ENCODE assay signal across 19 cellular contexts in genomic region chr1:27966402-27967105, GRCh38. TPM values are rescaled to one million over a fixed set of nuclear protein-coding genes. Genes with fewer than 3 reads are reported as not detected.
A peak's percentile ranks its signal among the peaks of the same experiment; 100 is the strongest.
DNase-seq lines count a peak whose midpoint lies in the region; ATAC-seq, FAIRE-seq and TF ChIP-seq lines count a peak whose summit lies in the region.
"Had no signal": no experiment of that assay in that cellular context is flagged by ENCODE, and none has a peak within 500 bp of the region (broad histone marks: within the 10 kb centered on the region; RNA-seq: fewer than 3 reads in every experiment).

No MANE protein-coding gene starts in this region.

- peaks cover 13% of the 10 kb centered on the region for H3K36me3 Mint-ChIP-seq in activated naive CD8-positive, alpha-beta T cell treated with anti-CD3 and anti-CD28 coated beads, Interleukin-2, amount 10 ng/mL, durations not matched to agents 7 days and 5 days
- H3K36me3 Mint-ChIP-seq in activated naive CD8-positive, alpha-beta T cell treated with anti-CD3 and anti-CD28 coated beads for 36 hours: peaks cover 10% of the 10 kb centered on the region

- no peaks in the 10 kb centered on the region for H3K9me3 Mint-ChIP-seq in activated naive CD8-positive, alpha-beta T cell treated with anti-CD3 and anti-CD28 coated beads, Interleukin-2, amount 10 ng/mL, durations not matched to agents 7 days and 5 days
- H3K9me3 Mint-ChIP-seq in activated naive CD8-positive, alpha-beta T cell treated with anti-CD3 and anti-CD28 coated beads for 36 hours: no peaks in the 10 kb centered on the region
- H3K9me3 Mint-ChIP-seq: activated T-cell treated with anti-CD3 and anti-CD28 coated beads, Interleukin-2, amount 50 U/mL, for 4 hours had no signal

- intact Hi-C loops in kidney (cut with DNase I): no loop called here

- CTCF ChIA-PET in RWPE1 (lab: Yijun Ruan, JAX): interaction anchor here (0.6 kb wide), 1 partner anchor 118 kb away, joined by 4 read pairs; no protein-coding TSS in a partner anchor

- H3K27ac ChIP-seq in RWPE1 (no peak overlapping the region; the same call in 1 of the 2 replicates), kidney (ENCODE audit: low read depth in 2 of 2, low read length in 2 of 2) (no peak overlapping the region)
- H3K27ac ChIP-seq: HL-60, upper lobe of right lung had no signal

- H3K9me3 ChIP-seq in kidney (ENCODE audit: control insufficient read depth in 1 of 2, low read length in 2 of 2): no peaks in the 10 kb centered on the region
- H3K9me3 ChIP-seq: upper lobe of right lung had no signal

- H3K4me1 ChIP-seq in kidney (ENCODE audit: control insufficient read depth in 1 of 2, insufficient read depth in 1 of 2, low read depth in 1 of 2, low read length in 2 of 2): peaks cover 0 to 3% of the 10 kb centered on the region in 2 donors

- no peak for ATAC-seq in activated naive CD8-positive, alpha-beta T cell treated with anti-CD3 and anti-CD28 coated beads, Interleukin-2, amount 10 ng/mL, durations not matched to agents 7 days and 5 days (ENCODE audit: low read depth)
- ATAC-seq: activated T-cell treated with anti-CD3 and anti-CD28 coated beads, Interleukin-2, amount 50 U/mL, for 4 hours; upper lobe of right lung had no signal

- no peak for DNase-seq in activated naive CD8-positive, alpha-beta T cell treated with anti-CD3 and anti-CD28 coated beads, Interleukin-2, amount 10 ng/mL, durations not matched to agents 7 days and 5 days
- DNase-seq in activated naive CD8-positive, alpha-beta T cell treated with anti-CD3 and anti-CD28 coated beads for 36 hours: no peak
- DNase-seq in RWPE1 (ENCODE audit: low spot score) (peak; percentile 31), kidney (peak; percentile 66), urothelium cell line (ENCODE audit: low spot score) (peak; percentile 82), AG20443 (ENCODE audit: low spot score) (no peak), NCI-H2107 (lab: John Stamatoyannopoulos, UW) (no peak), NCI-H1105 (lab: John Stamatoyannopoulos, UW) (no peak)
- DNase-seq: activated T-cell treated with anti-CD3 and anti-CD28 coated beads, Interleukin-2, amount 50 U/mL, for 4 hours; amygdala; COR-L47; foreskin melanocyte; NCI-H1930; nucleus accumbens; stimulated activated CD4-positive, alpha-beta T cell treated with anti-CD3 and anti-CD28 coated beads, Interleukin-4, amount 100 ng/mL, for 24 hours; upper lobe of right lung had no signal

- H3K27ac Mint-ChIP-seq in activated naive CD8-positive, alpha-beta T cell treated with anti-CD3 and anti-CD28 coated beads, Interleukin-2, amount 10 ng/mL, durations not matched to agents 7 days and 5 days: peak overlapping the region; percentile 60
- H3K27ac Mint-ChIP-seq in activated naive CD8-positive, alpha-beta T cell treated with anti-CD3 and anti-CD28 coated beads for 36 hours: no peak overlapping the region

- no peak overlapping the region for H3K4me3 Mint-ChIP-seq in activated naive CD8-positive, alpha-beta T cell treated with anti-CD3 and anti-CD28 coated beads, Interleukin-2, amount 10 ng/mL, durations not matched to agents 7 days and 5 days
- no peak overlapping the region for H3K4me3 Mint-ChIP-seq in activated naive CD8-positive, alpha-beta T cell treated with anti-CD3 and anti-CD28 coated beads for 36 hours
- H3K4me3 Mint-ChIP-seq: activated T-cell treated with anti-CD3 and anti-CD28 coated beads, Interleukin-2, amount 50 U/mL, for 4 hours had no signal

- no peak for FAIRE-seq in kidney (lab: Jason Lieb, UNC)
- no peak for FAIRE-seq in urothelium cell line (lab: Jason Lieb, UNC)
- FAIRE-seq: endometrium had no signal

- no peak overlapping the region for H3K4me3 ChIP-seq in kidney (ENCODE audit: low read length in 2 of 2)
- H3K4me3 ChIP-seq: upper lobe of right lung had no signal

- peaks cover 10 to 20% of the 10 kb centered on the region in 2 donors for H3K36me3 ChIP-seq in kidney (ENCODE audit: control insufficient read depth in 1 of 2, insufficient read depth in 2 of 2, low read length in 2 of 2)

- H3K4me1 Mint-ChIP-seq in activated naive CD8-positive, alpha-beta T cell treated with anti-CD3 and anti-CD28 coated beads, Interleukin-2, amount 10 ng/mL, durations not matched to agents 7 days and 5 days: peaks cover 17% of the 10 kb centered on the region
- peaks cover 23% of the 10 kb centered on the region for H3K4me1 Mint-ChIP-seq in activated naive CD8-positive, alpha-beta T cell treated with anti-CD3 and anti-CD28 coated beads for 36 hours

- POLR2A ChIA-PET in activated naive CD8-positive, alpha-beta T cell treated with anti-CD3 and anti-CD28 coated beads, Interleukin-2, amount 10 ng/mL, durations not matched to agents 7 days and 5 days (lab: Charles Lee): interaction anchor here (1.3 kb wide), 1 partner anchor 770 kb away, joined by 4 read pairs; the partner anchor contains the start of gene YTHDF2
- POLR2A ChIA-PET in RWPE1 (lab: Yijun Ruan, JAX; ENCODE audit: low non-redundant PET): no interaction called here

- H3K9ac ChIP-seq in kidney (ENCODE audit: low read length in 2 of 2): no peak overlapping the region

- no peaks in the 10 kb centered on the region for H3K27me3 Mint-ChIP-seq in activated naive CD8-positive, alpha-beta T cell treated with anti-CD3 and anti-CD28 coated beads, Interleukin-2, amount 10 ng/mL, durations not matched to agents 7 days and 5 days
- H3K27me3 Mint-ChIP-seq in activated naive CD8-positive, alpha-beta T cell treated with anti-CD3 and anti-CD28 coated beads for 36 hours: no peaks in the 10 kb centered on the region

- TF ChIP-seq CTCF in RWPE1 (conservative IDR thresholded peaks at IDR 0.05; ENCODE audit: low read depth) (no peak), kidney (IDR thresholded peaks at IDR 0.05; ENCODE audit: borderline replicate concordance, extremely low read depth, insufficient read depth) (no peak)

RNA-seq across cellular contexts. Expression of gene XKR8, which starts 6.8 kb away (rescaled TPM):
- total RNA-seq in activated naive CD8-positive, alpha-beta T cell treated with anti-CD3 and anti-CD28 coated beads, Interleukin-2, amount 10 ng/mL, durations not matched to agents 7 days and 5 days: 1 to 10 TPM; 8.7 to 9.0 TPM
- 1 to 10 TPM; 4.1 to 4.4 TPM for total RNA-seq in activated naive CD8-positive, alpha-beta T cell treated with anti-CD3 and anti-CD28 coated beads for 36 hours
- total RNA-seq in kidney: 8.2 TPM
- 9.1 TPM for polyA plus RNA-seq in kidney (ENCODE audit: insufficient read depth, low read depth, low replicate concordance)

RNA-seq across cellular contexts. Expression of gene SMPDL3B, which starts 31.8 kb away (rescaled TPM):
- under 1 TPM; 0.64 to 0.99 TPM for total RNA-seq in activated naive CD8-positive, alpha-beta T cell treated with anti-CD3 and anti-CD28 coated beads, Interleukin-2, amount 10 ng/mL, durations not matched to agents 7 days and 5 days
- total RNA-seq in activated naive CD8-positive, alpha-beta T cell treated with anti-CD3 and anti-CD28 coated beads for 36 hours: under 1 TPM; 0.92 to 0.97 TPM
- total RNA-seq in kidney: 9.7 TPM
- 5.9 TPM for polyA plus RNA-seq in kidney (ENCODE audit: insufficient read depth, low read depth, low replicate concordance)
- total RNA-seq: LHCN-M2 had no signal

RNA-seq across cellular contexts. Expression of gene RPA2, which starts 52.2 kb away (rescaled TPM):
- total RNA-seq in activated naive CD8-positive, alpha-beta T cell treated with anti-CD3 and anti-CD28 coated beads, Interleukin-2, amount 10 ng/mL, durations not matched to agents 7 days and 5 days: 10 to 100 TPM; 72.1 to 73.7 TPM
- 100 to 1,000 TPM in 1 of 2 experiments, 10 to 100 TPM in 1; 89.4 to 102 TPM for total RNA-seq in activated naive CD8-positive, alpha-beta T cell treated with anti-CD3 and anti-CD28 coated beads for 36 hours
- total RNA-seq in kidney: 36.0 TPM
- 32.6 TPM for polyA plus RNA-seq in kidney (ENCODE audit: insufficient read depth, low read depth, low replicate concordance)

Comparison
In these comparisons a context has a peak if more than half of its experiments do, and no peak if none do; other contexts are left out.
1. DNase-seq: peak in RWPE1 (single experiment), kidney (single experiment) and urothelium cell line (single experiment); none in activated naive CD8-positive, alpha-beta T cell treated with anti-CD3 and anti-CD28 coated beads, Interleukin-2, amount 10 ng/mL, durations not matched to agents 7 days and 5 days (single experiment), activated naive CD8-positive, alpha-beta T cell treated with anti-CD3 and anti-CD28 coated beads for 36 hours (single experiment), AG20443 (single experiment), NCI-H2107 (single experiment) and NCI-H1105 (single experiment).